31 cellular contexts compared by ENCODE assay signal in genomic region chr20:12372557-12372956, GRCh38.
DNase-seq lines count a peak whose midpoint lies in the region; ATAC-seq, FAIRE-seq and TF ChIP-seq lines count a peak whose summit lies in the region.
"Had no signal": no experiment of that assay in that cellular context is flagged by ENCODE, and none has a peak within 500 bp of the region (broad histone marks: within the 10 kb centered on the region; RNA-seq: fewer than 3 reads in every experiment).

No MANE protein-coding gene starts in this region.

- intact Hi-C loops in HepG2 (cut with micrococcal nuclease; ENCODE audit: unreplicated experiment) = no loop called here
- intact Hi-C loops in right lobe of liver (cut with DNase I) = no loop called here

- H3K4me3 ChIP-seq in HepG2 (replicated peaks in 1 of 3; ENCODE audit: insufficient read depth in 1 of 3, low read depth in 2 of 3, low read length in 3 of 3) (no peak overlapping the region), right lobe of liver (no peak overlapping the region)
- H3K4me3 ChIP-seq: breast epithelium, GM12878, heart left ventricle, right atrium auricular region, spleen, testis, uterus had no signal

- no peak for TF ChIP-seq RAD21 in HepG2 (CRISPR knock-in tag; IDR thresholded peaks at IDR 0.05)

- no peaks in the 10 kb centered on the region for H3K27me3 ChIP-seq in HepG2 (ENCODE audit: control insufficient read depth in 1 of 2, insufficient read depth in 2 of 2, low read length in 2 of 2)
- no peaks in the 10 kb centered on the region for H3K27me3 ChIP-seq in right lobe of liver
- H3K27me3 ChIP-seq: breast epithelium, heart left ventricle, right atrium auricular region, spleen, testis, uterus had no signal

- H3K79me2 ChIP-seq in HepG2 (ENCODE audit: insufficient read depth, low read length) = no peaks in the 10 kb centered on the region

- H3K36me3 ChIP-seq in HepG2 (replicated peaks in 1 of 2; ENCODE audit: control insufficient read depth in 1 of 2, insufficient read depth in 2 of 2, low read length in 2 of 2) (no peaks in the 10 kb centered on the region), right lobe of liver (no peaks in the 10 kb centered on the region)
- H3K36me3 ChIP-seq: heart left ventricle, right atrium auricular region, spleen, uterus had no signal

- no peak for TF ChIP-seq EP300 in HepG2 (IDR thresholded peaks at IDR 0.05; ENCODE audit: low read depth in 2 of 2, low read length in 2 of 2)
- TF ChIP-seq EP300 in HepG2 (CRISPR knock-in tag; IDR thresholded peaks at IDR 0.05; ENCODE audit: borderline replicate concordance) = no peak

- FAIRE-seq in HepG2 (lab: Jason Lieb, UNC) = no peak
- FAIRE-seq: A204.1, GM12878, kidney had no signal

- ATAC-seq in HepG2 = peak; percentile 55; the same call in 2 of the 3 replicates
- no peak for ATAC-seq in right lobe of liver
- no peak for ATAC-seq in GM19395 (IDR thresholded peaks at IDR 0.05; ENCODE audit: unreplicated experiment)
- ATAC-seq in stimulated activated naive CD8-positive, alpha-beta T cell treated with anti-CD3 and anti-CD28 coated beads, Interleukin-15, Interleukin-2, amounts not matched to agents 100 U/mL and 50 U/mL, for 24 hours = no peak
- ATAC-seq: GM12878, heart left ventricle had no signal

- no peak overlapping the region for H2AFZ ChIP-seq in HepG2 (ENCODE audit: low read length)

- H3K4me1 ChIP-seq in HepG2 (ENCODE audit: insufficient read depth, low read length) (no peaks in the 10 kb centered on the region), right lobe of liver (no peaks in the 10 kb centered on the region)
- H3K4me1 ChIP-seq: breast epithelium, heart left ventricle, right atrium auricular region, spleen, testis, uterus had no signal

- TF ChIP-seq POLR2A in HepG2 (IDR thresholded peaks at IDR 0.05; ENCODE audit: insufficient read depth in 1 of 2, low read depth in 2 of 2, low read length in 2 of 2) (no peak), right lobe of liver (IDR thresholded peaks at IDR 0.05) (no peak)

- H3K9ac ChIP-seq in HepG2 (ENCODE audit: insufficient read depth, low read depth, low read length) = no peak overlapping the region
- H3K9ac ChIP-seq: SK-N-SH had no signal

- TF ChIP-seq CTCF in HepG2 (CRISPR knock-in tag; IDR thresholded peaks at IDR 0.05) (no peak), right lobe of liver (IDR thresholded peaks at IDR 0.05) (no peak)

- 7% methylated on average over 1 of the region's 1 CpG for WGBS in HepG2 (ENCODE audit: low lambda C conversion rate)
- WGBS in right lobe of liver (ENCODE audit: insufficient coverage, low coverage, low lambda C conversion rate, missing lambda C conversion rate) = 43% methylated on average over 1 of the region's 1 CpG

- no TSS peak for BruUV-seq in HepG2 (replicated peaks; lab: Mats Ljungman, UMichigan)

- H3K27ac ChIP-seq in HepG2 (ENCODE audit: extremely low read length, insufficient read depth, low read length) (no peak overlapping the region), right lobe of liver (no peak overlapping the region)
- H3K27ac ChIP-seq: breast epithelium, heart left ventricle, right atrium auricular region, spleen, testis, uterus had no signal

- no peak overlapping the region for H3K4me2 ChIP-seq in HepG2 (ENCODE audit: low read depth, low read length)
- H3K4me2 ChIP-seq: SK-N-SH had no signal

- no peaks in the 10 kb centered on the region for H4K20me1 ChIP-seq in HepG2 (ENCODE audit: insufficient read depth, low read length)

- DNase-seq in HepG2 (ENCODE audit: low spot score) = peak; percentile 16
- no peak for DNase-seq in right lobe of liver
- peak; percentile 81 for DNase-seq in NCI-H2029 (lab: John Stamatoyannopoulos, UW)
- DNase-seq in NCI-H69 (lab: John Stamatoyannopoulos, UW) = peak; percentile 91
- DNase-seq in activated CD4-positive, CD25-positive, alpha-beta regulatory T cell treated with anti-CD3 and anti-CD28 coated beads, Interleukin-2, amount 50 U/mL, for 72 hours = no peak
- no peak for DNase-seq in NCI-H1048 (lab: John Stamatoyannopoulos, UW)
- no peak for DNase-seq in stimulated activated naive CD8-positive, alpha-beta T cell treated with anti-CD3 and anti-CD28 coated beads, Interleukin-15, Interleukin-2, amounts not matched to agents 100 U/mL and 50 U/mL, for 24 hours
- DNase-seq: activated B cell treated with CpG ODN at 0.5 μM for 24 hours; activated CD4-positive, alpha-beta T cell treated with anti-CD3 and anti-CD28 coated beads, Interleukin-2, amount 50 U/mL, for 1 hour; activated effector memory CD4-positive, alpha-beta T cell treated with anti-CD3 and anti-CD28 coated beads, Interleukin-2, amount 50 U/mL, for 16 hours; activated naive CD8-positive, alpha-beta T cell treated with anti-CD3 and anti-CD28 coated beads for 36 hours; activated T-cell treated with anti-CD3 and anti-CD28 coated beads, Interleukin-2, amount 50 U/mL, for 24 hours; anterior cingulate cortex; CD4-positive, CD25-positive, alpha-beta regulatory T cell; foreskin melanocyte; H7; heart left ventricle; kidney; naive B cell; NCI-H2171 treated with DMSO at 0.1 percent for 48 hours; OCI-M1; SK-N-SH; spleen; stimulated activated CD4-positive, alpha-beta T cell treated with anti-CD3 and anti-CD28 coated beads, Interleukin-2, amount 100 ng/mL, for 24 hours; testis; uterus had no signal

- POLR2A ChIA-PET in HepG2 (lab: Yijun Ruan, JAX) = no interaction called here

- H3K9me3 ChIP-seq in HepG2 (ENCODE audit: low read length) = no peaks in the 10 kb centered on the region
- no peaks in the 10 kb centered on the region for H3K9me3 ChIP-seq in right lobe of liver
- H3K9me3 ChIP-seq: breast epithelium, heart left ventricle, testis, uterus had no signal

- CTCF ChIA-PET in HepG2 (lab: Yijun Ruan, JAX; ENCODE audit: low intra/inter-chr PET ratio, low total read pairs) = no interaction called here

- in situ Hi-C loops in HepG2 (cut with HindIII; ENCODE audit: extremely low pct_ligation_motif_present, low pct_unique_long_range_greater_than_20kb) = no loop called here

TF ChIP-seq in HepG2, 621 proteins besides CTCF, POLR2A, EP300 and RAD21 (continues in another document):
- TF ChIP-seq RXRA (CRISPR knock-in tag; IDR thresholded peaks at IDR 0.05) = no peak
- TF ChIP-seq FOXC1 (CRISPR knock-in tag; IDR thresholded peaks at IDR 0.05; ENCODE audit: borderline replicate concordance) = no peak
- no peak for TF ChIP-seq ZFP62 (CRISPR knock-in tag; IDR thresholded peaks at IDR 0.05)
- TF ChIP-seq PTBP1 (IDR thresholded peaks at IDR 0.05; ENCODE audit: low read depth, low read length, poor library complexity, severe bottlenecking) = no peak
- no peak for TF ChIP-seq SAFB2 (CRISPR knock-in tag; IDR thresholded peaks at IDR 0.05; ENCODE audit: borderline replicate concordance, low read depth)
- TF ChIP-seq ZBTB37 (CRISPR knock-in tag; IDR thresholded peaks at IDR 0.05) = no peak
- TF ChIP-seq ZBTB26 (CRISPR knock-in tag; IDR thresholded peaks at IDR 0.05; ENCODE audit: borderline replicate concordance) = peak; percentile 85; the same call in 1 of the 2 replicates
- peak; percentile 72 for TF ChIP-seq TFAP4 (IDR thresholded peaks at IDR 0.05; ENCODE audit: borderline replicate concordance, low read depth)
- no peak for TF ChIP-seq ZNF546 (CRISPR knock-in tag; conservative IDR thresholded peaks at IDR 0.05)
- TF ChIP-seq SOX6 (IDR thresholded peaks at IDR 0.05) = no peak
- TF ChIP-seq SOX6 (CRISPR knock-in tag; IDR thresholded peaks at IDR 0.05) = no peak; the same call in 1 of the 2 replicates
- TF ChIP-seq ZGPAT (CRISPR knock-in tag; IDR thresholded peaks at IDR 0.05) = no peak
- no peak for TF ChIP-seq AGO1 (IDR thresholded peaks at IDR 0.05; ENCODE audit: low read depth, low read length, poor library complexity, severe bottlenecking)
- 0 out of 2 replicates have a peak, but pooled peaks have one; percentile 14 for TF ChIP-seq FOXA3 (CRISPR knock-in tag; IDR thresholded peaks at IDR 0.05)

Comparison
In these comparisons a context has a peak if more than half of its experiments do, and no peak if none do; other contexts are left out.
1. DNase-seq: peak in HepG2 (single experiment), NCI-H2029 (single experiment) and NCI-H69 (single experiment); none in right lobe of liver (0 of 3), activated CD4-positive, CD25-positive, alpha-beta regulatory T cell treated with anti-CD3 and anti-CD28 coated beads, Interleukin-2, amount 50 U/mL, for 72 hours (single experiment), NCI-H1048 (single experiment) and stimulated activated naive CD8-positive, alpha-beta T cell treated with anti-CD3 and anti-CD28 coated beads, Interleukin-15, Interleukin-2, amounts not matched to agents 100 U/mL and 50 U/mL, for 24 hours (single experiment).